Comparison of ENCODE assay signal across 8 cellular contexts in the genomic region with DNA sequence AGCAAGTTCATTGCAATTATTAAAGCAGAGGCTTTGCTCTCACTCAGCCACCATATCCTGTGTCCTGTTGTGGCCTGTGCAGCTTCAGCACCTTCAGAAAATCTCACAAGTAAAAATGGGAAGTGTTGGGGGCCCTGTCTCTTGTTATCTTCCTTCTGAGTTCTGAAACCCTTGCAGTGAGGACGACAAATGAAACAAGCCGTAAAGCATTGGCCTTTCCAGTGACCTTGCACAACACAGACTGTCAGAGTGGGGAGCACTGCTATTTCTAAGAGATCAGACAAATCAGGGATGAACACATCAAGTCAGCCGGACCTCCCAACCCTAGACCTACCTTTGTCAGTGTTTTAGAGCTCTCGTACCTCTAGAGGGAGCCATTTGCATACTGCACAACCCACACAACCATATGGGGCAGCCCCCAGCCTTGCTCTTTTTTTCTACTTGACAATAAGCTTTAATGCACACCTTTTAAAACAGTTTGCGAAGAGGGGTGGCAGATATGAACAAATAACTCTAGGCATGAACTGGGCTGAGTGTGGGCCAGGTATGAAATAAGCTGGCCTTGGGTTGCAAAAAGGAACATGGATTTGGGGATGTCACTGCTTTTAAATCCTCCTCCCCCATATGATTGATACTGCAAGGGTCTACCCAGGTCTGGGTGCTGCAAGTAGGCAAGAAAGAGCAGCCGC.
DNase-seq lines count a peak whose midpoint lies in the region; ATAC-seq, FAIRE-seq and TF ChIP-seq lines count a peak whose summit lies in the region.

No MANE protein-coding gene starts in this region.

- DNase-seq in A673 (ENCODE audit: low spot score) (peak; percentile 67), GM06990 (ENCODE audit: extremely low read depth, insufficient read length) (no peak), HPDE6-E6E7 (ENCODE audit: extremely low spot score) (peak; percentile 58), Peyer's patch (no peak), dermis blood vessel endothelial cell (peak; percentile 82), right lobe of liver (no peak), urothelium cell line (ENCODE audit: low spot score) (peak; percentile 52)

- H3K9me3 ChIP-seq in A673 (ENCODE audit: low read depth, low read length, poor library complexity, severe bottlenecking) (no peaks in the 10 kb centered on the region), Peyer's patch (no peaks in the 10 kb centered on the region), right lobe of liver (no peaks in the 10 kb centered on the region)

- peak; percentile 84 for TF ChIP-seq CTCF in A673 (conservative IDR thresholded peaks at IDR 0.05; ENCODE audit: low read depth, low read length)
- peak; percentile 81 for TF ChIP-seq CTCF in GM06990 (IDR thresholded peaks at IDR 0.05; ENCODE audit: insufficient read depth, low read length, poor library complexity, severe bottlenecking)
- peak in 4 of 6 experiments; percentile 41 to 56 (median 54) for TF ChIP-seq CTCF in Peyer's patch (IDR thresholded peaks at IDR 0.05)
- TF ChIP-seq CTCF in right lobe of liver (IDR thresholded peaks at IDR 0.05): peak; percentile 36 to 55 (median 46)

- H3K36me3 ChIP-seq in A673 (ENCODE audit: insufficient read depth, low read length, poor library complexity, severe bottlenecking): no peaks in the 10 kb centered on the region
- H3K36me3 ChIP-seq in GM06990 (ENCODE audit: control insufficient read depth, insufficient read depth, low read length): no peaks in the 10 kb centered on the region; the same call in none of the 2 replicates
- H3K36me3 ChIP-seq in Peyer's patch: no peaks in the 10 kb centered on the region
- H3K36me3 ChIP-seq in right lobe of liver: no peaks in the 10 kb centered on the region

- H3K4me1 ChIP-seq in A673 (ENCODE audit: insufficient read depth, low read length, poor library complexity, severe bottlenecking) (no peaks in the 10 kb centered on the region), Peyer's patch (peaks cover 0 to 6% (median 0%) of the 10 kb centered on the region in 4 donors), right lobe of liver (no peaks in the 10 kb centered on the region)

- peak; percentile 35 to 69 (median 50) for ATAC-seq in right lobe of liver
- ATAC-seq in HG02938 (IDR thresholded peaks at IDR 0.05; ENCODE audit: unreplicated experiment): no peak

- CTCF ChIA-PET in A673 (lab: Charles Lee): interaction anchor here (0.5 to 1.2 kb wide), 6 partner anchors 25 to 451 kb away, joined by 3 to 9 read pairs (median 3); no protein-coding TSS in a partner anchor

- 63% methylated on average over 5 of the region's 6 CpGs for WGBS in right lobe of liver (ENCODE audit: insufficient coverage, low coverage, low lambda C conversion rate, missing lambda C conversion rate)

- H3K4me3 ChIP-seq in A673 (ENCODE audit: low read depth, low read length, poor library complexity, severe bottlenecking): no peak overlapping the region
- H3K4me3 ChIP-seq in GM06990 (replicated peaks; ENCODE audit: low read depth, low read length): no peak overlapping the region
- H3K4me3 ChIP-seq in Peyer's patch: no peak overlapping the region
- H3K4me3 ChIP-seq in right lobe of liver: no peak overlapping the region

- no peak for TF ChIP-seq POLR2A in Peyer's patch (IDR thresholded peaks at IDR 0.05)
- no peak for TF ChIP-seq POLR2A in right lobe of liver (IDR thresholded peaks at IDR 0.05)

- H3K27me3 ChIP-seq in A673 (replicated peaks; ENCODE audit: insufficient read depth, low read depth, low read length, poor library complexity) (no peaks in the 10 kb centered on the region), GM06990 (replicated peaks; ENCODE audit: control insufficient read depth, insufficient read depth, low read length) (no peaks in the 10 kb centered on the region), Peyer's patch (no peaks in the 10 kb centered on the region), right lobe of liver (no peaks in the 10 kb centered on the region)

- no peak for FAIRE-seq in urothelium cell line (lab: Jason Lieb, UNC)

- H3K27ac ChIP-seq in A673 (ENCODE audit: low read depth, low read length, poor library complexity, severe bottlenecking) (no peak overlapping the region), Peyer's patch (no peak overlapping the region), right lobe of liver (no peak overlapping the region)

- intact Hi-C loops in A673 (cut with micrococcal nuclease; ENCODE audit: unreplicated experiment): loop anchor here (5.0 kb wide), 1 partner anchor 433 kb away; no protein-coding TSS in a partner anchor
- intact Hi-C loops in right lobe of liver (cut with DNase I): no loop called here

- POLR2A ChIA-PET in A673 (lab: Charles Lee; ENCODE audit: low non-redundant PET): no interaction called here

- no TSS peak for BruUV-seq in A673 (replicated peaks; lab: Mats Ljungman, UMichigan)

Comparison
In these comparisons a context has a peak if more than half of its experiments do, and no peak if none do; other contexts are left out.
1. DNase-seq: peak in A673 (single experiment), HPDE6-E6E7 (single experiment), dermis blood vessel endothelial cell (single experiment) and urothelium cell line (single experiment); none in GM06990 (single experiment), Peyer's patch (0 of 3) and right lobe of liver (0 of 3).
2. Peak in every context shown above with its lines, with median percentiles within 50 percentile points of each other: CTCF ChIP-seq.